9 cellular contexts compared by ENCODE assay signal in genomic region chr9:27528886-27529315, GRCh38. TPM values are rescaled to one million over a fixed set of nuclear protein-coding genes. Genes with fewer than 3 reads are reported as not detected.
DNase-seq lines count a peak whose midpoint lies in the region; ATAC-seq and TF ChIP-seq lines count a peak whose summit lies in the region.
"Had no signal": no experiment of that assay in that cellular context is flagged by ENCODE, and none has a peak within 500 bp of the region (broad histone marks: within the 10 kb centered on the region; RNA-seq: fewer than 3 reads in every experiment).

No MANE protein-coding gene starts in this region.

- H3K27me3 ChIP-seq in CD8-positive, alpha-beta memory T cell (ENCODE audit: insufficient read depth, low read length, poor library complexity, severe bottlenecking) = no peaks in the 10 kb centered on the region
- no peaks in the 10 kb centered on the region for H3K27me3 ChIP-seq in esophagus squamous epithelium
- H3K27me3 ChIP-seq in suprapubic skin = no peaks in the 10 kb centered on the region

- intact Hi-C loops in esophagus squamous epithelium (cut with DNase I) = no loop called here

- H3K4me3 Mint-ChIP-seq in CD8-positive, alpha-beta memory T cell = peak overlapping the region; percentile 86 to 95 (median 90)
- peak overlapping the region; percentile 85 for H3K4me3 Mint-ChIP-seq in activated T-cell treated with anti-CD3 and anti-CD28 coated beads, Interleukin-2, amount 50 U/mL, for 24 hours
- H3K4me3 Mint-ChIP-seq in naive B cell = peak overlapping the region; percentile 94 to 99 (median 98)

- no peaks in the 10 kb centered on the region for H3K27me3 Mint-ChIP-seq in CD8-positive, alpha-beta memory T cell
- peaks cover 20% of the 10 kb centered on the region for H3K27me3 Mint-ChIP-seq in activated T-cell treated with anti-CD3 and anti-CD28 coated beads, Interleukin-2, amount 50 U/mL, for 24 hours
- H3K27me3 Mint-ChIP-seq in naive B cell = no peaks in the 10 kb centered on the region

- in situ Hi-C loops in KBM-7 (cut with MboI; ENCODE audit: low pct_unique_long_range_greater_than_20kb, low sequenced_read_pairs) = loop anchor here (10.0 kb wide), 1 partner anchor 194 kb away; no protein-coding TSS in a partner anchor

- no peak for TF ChIP-seq EP300 in suprapubic skin (IDR thresholded peaks at IDR 0.05)

- H3K9me3 Mint-ChIP-seq in CD8-positive, alpha-beta memory T cell = no peaks in the 10 kb centered on the region
- no peaks in the 10 kb centered on the region for H3K9me3 Mint-ChIP-seq in activated T-cell treated with anti-CD3 and anti-CD28 coated beads, Interleukin-2, amount 50 U/mL, for 24 hours
- no peaks in the 10 kb centered on the region for H3K9me3 Mint-ChIP-seq in naive B cell

- peaks cover 0 to 2% (median 0%) of the 10 kb centered on the region in 3 donors for H3K36me3 Mint-ChIP-seq in CD8-positive, alpha-beta memory T cell
- no peaks in the 10 kb centered on the region for H3K36me3 Mint-ChIP-seq in activated T-cell treated with anti-CD3 and anti-CD28 coated beads, Interleukin-2, amount 50 U/mL, for 24 hours (ENCODE audit: low read depth)
- no peaks in the 10 kb centered on the region for H3K36me3 Mint-ChIP-seq in naive B cell

- TF ChIP-seq POLR2A in esophagus squamous epithelium (IDR thresholded peaks at IDR 0.05) = no peak
- TF ChIP-seq POLR2A in suprapubic skin (IDR thresholded peaks at IDR 0.05) = peak in 1 of 2 donors; percentile 71

- H3K4me1 ChIP-seq in CD8-positive, alpha-beta memory T cell (ENCODE audit: insufficient read depth, low read length) = peaks cover 7% of the 10 kb centered on the region
- H3K4me1 ChIP-seq in esophagus squamous epithelium (peaks cover 13 to 44% (median 14%) of the 10 kb centered on the region in 3 donors), suprapubic skin (peaks cover 38% of the 10 kb centered on the region)

- H3K4me1 Mint-ChIP-seq in CD8-positive, alpha-beta memory T cell = peaks cover 7 to 15% (median 10%) of the 10 kb centered on the region in 3 donors
- H3K4me1 Mint-ChIP-seq in activated T-cell treated with anti-CD3 and anti-CD28 coated beads, Interleukin-2, amount 50 U/mL, for 24 hours (ENCODE audit: low read depth) = peaks cover 21% of the 10 kb centered on the region
- H3K4me1 Mint-ChIP-seq in naive B cell = peaks cover 22 to 56% (median 54%) of the 10 kb centered on the region in 3 donors

- POLR2A ChIA-PET in CD8-positive, alpha-beta memory T cell (lab: Charles Lee) = interaction anchor here (2.0 kb wide), 1 partner anchor 195 kb away, joined by 6 read pairs; no protein-coding TSS in a partner anchor

- CTCF ChIA-PET in CD8-positive, alpha-beta memory T cell (lab: Charles Lee) = interaction anchor here (0.7 to 2.1 kb wide), 18 partner anchors 11 to 201 kb away, joined by 3 to 27 read pairs (median 5); no protein-coding TSS in a partner anchor

- peak overlapping the region in 7 of 8 donors; percentile 38 to 86 (median 77) for H3K27ac Mint-ChIP-seq in CD8-positive, alpha-beta memory T cell
- H3K27ac Mint-ChIP-seq in activated T-cell treated with anti-CD3 and anti-CD28 coated beads, Interleukin-2, amount 50 U/mL, for 24 hours = peak overlapping the region; percentile 72
- H3K27ac Mint-ChIP-seq in naive B cell = peak overlapping the region; percentile 95 to 98 (median 96)

- H3K27ac ChIP-seq in CD8-positive, alpha-beta memory T cell (ENCODE audit: low read depth, low read length) = peak overlapping the region; percentile 26
- H3K27ac ChIP-seq in esophagus squamous epithelium (peak overlapping the region; percentile 91 to 97 (median 94)), suprapubic skin (peak overlapping the region; percentile 93)

- DNase-seq in CD8-positive, alpha-beta memory T cell = peak; percentile 6 to 55 (median 33)
- peak; percentile 72 for DNase-seq in KBM-7
- DNase-seq in activated T-cell treated with anti-CD3 and anti-CD28 coated beads, Interleukin-2, amount 50 U/mL, for 24 hours = peak; percentile 67
- DNase-seq in esophagus squamous epithelium (lab: John Stamatoyannopoulos, UW) = peak; percentile 5
- peak; percentile 68 for DNase-seq in naive B cell
- peak; percentile 86 to 89 for DNase-seq in suprapubic skin (ENCODE audit: low spot score in 2 of 2)
- no peak for DNase-seq in COR-L47 (lab: John Stamatoyannopoulos, UW)

- peak overlapping the region; percentile 74 for H3K4me3 ChIP-seq in CD8-positive, alpha-beta memory T cell (ENCODE audit: low read length)
- H3K4me3 ChIP-seq in esophagus squamous epithelium (peak overlapping the region; percentile 73 to 90 (median 80)), suprapubic skin (peak overlapping the region; percentile 87)

- TF ChIP-seq CTCF in esophagus squamous epithelium (IDR thresholded peaks at IDR 0.05) (no peak), suprapubic skin (IDR thresholded peaks at IDR 0.05) (peak in 1 of 2 donors; percentile 7)

- H3K9me3 ChIP-seq in CD8-positive, alpha-beta memory T cell (ENCODE audit: low read length) = no peaks in the 10 kb centered on the region
- H3K9me3 ChIP-seq in esophagus squamous epithelium (no peaks in the 10 kb centered on the region), suprapubic skin (no peaks in the 10 kb centered on the region)

- WGBS in esophagus squamous epithelium, 2 donors = 0 to 1% methylated on average over 8 to 16 of the region's 25 CpGs
- 0% methylated on average over 3 of the region's 25 CpGs for WGBS in suprapubic skin

- H3K36me3 ChIP-seq in CD8-positive, alpha-beta memory T cell (ENCODE audit: insufficient read depth, low read length) = no peaks in the 10 kb centered on the region
- H3K36me3 ChIP-seq in esophagus squamous epithelium (no peaks in the 10 kb centered on the region), suprapubic skin (no peaks in the 10 kb centered on the region)

- peak; percentile 51 for ATAC-seq in GM21528 (IDR thresholded peaks at IDR 0.05; ENCODE audit: low FRiP score, unreplicated experiment)
- peak; percentile 68 to 71 for ATAC-seq in naive B cell (ENCODE audit: low read depth in 2 of 2)

RNA-seq across cellular contexts. Expression of gene MOB3B, which starts 0.7 kb away (rescaled TPM):
- total RNA-seq in CD8-positive, alpha-beta memory T cell = under 1 TPM; 0.20 to 0.29 TPM
- polyA plus RNA-seq in CD8-positive, alpha-beta memory T cell = 0.07 TPM
- total RNA-seq in esophagus squamous epithelium = 1 to 10 TPM; 2.2 to 7.6 (median 5.2) TPM
- 10 to 100 TPM in 5 of 6 donors, 1 to 10 TPM in 1; 9.5 to 19.8 (median 15.7) TPM for polyA plus RNA-seq in naive B cell (ENCODE audit: low read depth in 6 of 6)
- 10 to 100 TPM in 2 of 4 donors, 1 to 10 TPM in 2; 8.2 to 21.5 (median 10.9) TPM for total RNA-seq in suprapubic skin

RNA-seq across cellular contexts. Expression of gene IFNK, which starts 4.8 kb away (rescaled TPM):
- total RNA-seq in CD8-positive, alpha-beta memory T cell = not detected
- polyA plus RNA-seq in CD8-positive, alpha-beta memory T cell = not detected
- total RNA-seq in esophagus squamous epithelium (not detected), suprapubic skin (not detected)
- polyA plus RNA-seq in naive B cell (ENCODE audit: low read depth in 6 of 6) = not detected
- total RNA-seq: HT1080 had no signal

RNA-seq across cellular contexts. Expression of gene C9orf72, which starts 44.4 kb away (rescaled TPM):
- 1 to 10 TPM; 3.9 to 5.5 TPM for total RNA-seq in CD8-positive, alpha-beta memory T cell
- polyA plus RNA-seq in CD8-positive, alpha-beta memory T cell = 6.3 TPM
- total RNA-seq in esophagus squamous epithelium (10 to 100 TPM in 2 of 4 donors, 1 to 10 TPM in 2; 6.6 to 19.5 (median 8.6) TPM), suprapubic skin (10 to 100 TPM; 12.2 to 48.3 (median 14.5) TPM)
- 10 to 100 TPM; 16.1 to 31.0 (median 23.2) TPM for polyA plus RNA-seq in naive B cell (ENCODE audit: low read depth in 6 of 6)

Comparison
In these comparisons a context has a peak if more than half of its experiments do, and no peak if none do; other contexts are left out.
1. H3K27ac ChIP-seq: peak in every context shown above with its lines; median percentile 94 in esophagus squamous epithelium; 93 in suprapubic skin; 26 in CD8-positive, alpha-beta memory T cell.